9 cellular contexts compared by ENCODE assay signal in genomic region chr2:157492189-157492773, GRCh38. TPM values are rescaled to one million over a fixed set of nuclear protein-coding genes. Genes with fewer than 3 reads are reported as not detected.
DNase-seq lines count a peak whose midpoint lies in the region; ATAC-seq and TF ChIP-seq lines count a peak whose summit lies in the region.
"Had no signal": no experiment of that assay in that cellular context is flagged by ENCODE, and none has a peak within 500 bp of the region (broad histone marks: within the 10 kb centered on the region; RNA-seq: fewer than 3 reads in every experiment).

No MANE protein-coding gene starts in this region.

- H3K4me1 Mint-ChIP-seq in activated naive CD8-positive, alpha-beta T cell treated with anti-CD3 and anti-CD28 coated beads, Interleukin-2, amount 10 ng/mL, durations not matched to agents 7 days and 5 days: peaks cover 48% of the 10 kb centered on the region

- peak; percentile 81 for ATAC-seq in activated naive CD8-positive, alpha-beta T cell treated with anti-CD3 and anti-CD28 coated beads, Interleukin-2, amount 10 ng/mL, durations not matched to agents 7 days and 5 days (ENCODE audit: low read depth)
- ATAC-seq in heart left ventricle: peak in 3 of 4 donors; percentile 75 to 88 (median 85)

- no peaks in the 10 kb centered on the region for H3K4me1 ChIP-seq in heart left ventricle

- H3K27ac ChIP-seq in heart left ventricle: no peak overlapping the region
- H3K27ac ChIP-seq: skin epidermis had no signal

- intact Hi-C loops in heart left ventricle (cut with DNase I): loop anchor here in 8 of 10 donors (2.0 to 10.0 kb wide), 9 partner anchors 157 to 520 kb away; partner anchors contain the start of gene ERMN (in 3 of the 8)

- TF ChIP-seq CTCF in GM12874 (IDR thresholded peaks at IDR 0.05; ENCODE audit: insufficient read depth, low read depth, low read length): peak; percentile 74
- peak; percentile 53 to 80 (median 70) for TF ChIP-seq CTCF in heart left ventricle (IDR thresholded peaks at IDR 0.05)

- H3K9me3 ChIP-seq in MG63 (no peaks in the 10 kb centered on the region), heart left ventricle (no peaks in the 10 kb centered on the region)

- no peak overlapping the region for H3K4me3 Mint-ChIP-seq in activated naive CD8-positive, alpha-beta T cell treated with anti-CD3 and anti-CD28 coated beads, Interleukin-2, amount 10 ng/mL, durations not matched to agents 7 days and 5 days

- no peaks in the 10 kb centered on the region for H3K36me3 ChIP-seq in MG63
- H3K36me3 ChIP-seq in heart left ventricle: no peaks in the 10 kb centered on the region

- H3K36me3 Mint-ChIP-seq in activated naive CD8-positive, alpha-beta T cell treated with anti-CD3 and anti-CD28 coated beads, Interleukin-2, amount 10 ng/mL, durations not matched to agents 7 days and 5 days: no peaks in the 10 kb centered on the region

- no peak overlapping the region for H3K4me3 ChIP-seq in MG63
- no peak overlapping the region for H3K4me3 ChIP-seq in heart left ventricle
- H3K4me3 ChIP-seq: skin epidermis had no signal

- no peak overlapping the region for H3K27ac Mint-ChIP-seq in activated naive CD8-positive, alpha-beta T cell treated with anti-CD3 and anti-CD28 coated beads, Interleukin-2, amount 10 ng/mL, durations not matched to agents 7 days and 5 days

- 8 to 13% (median 11%) methylated on average over 5 of the region's 5 CpGs for WGBS in heart left ventricle, 4 donors

- DNase-seq in HCEC 1CT (peak; percentile 68), MG63 (peak; percentile 60), SKM-1 (lab: John Stamatoyannopoulos, UW; ENCODE audit: unreplicated experiment) (peak; percentile 39), heart left ventricle (peak; percentile 52 to 70 (median 64)), retina (peak; percentile 59), cerebellar nuclear complex (lab: John Stamatoyannopoulos, UW) (no peak)
- peak; percentile 59 for DNase-seq in activated naive CD8-positive, alpha-beta T cell treated with anti-CD3 and anti-CD28 coated beads, Interleukin-2, amount 10 ng/mL, durations not matched to agents 7 days and 5 days

- no peak for TF ChIP-seq POLR2A in heart left ventricle (IDR thresholded peaks at IDR 0.05)

- POLR2A ChIA-PET in activated naive CD8-positive, alpha-beta T cell treated with anti-CD3 and anti-CD28 coated beads, Interleukin-2, amount 10 ng/mL, durations not matched to agents 7 days and 5 days (lab: Charles Lee): interaction anchor here (0.9 to 1.2 kb wide), 3 partner anchors 48 to 64 kb away, joined by 3 to 5 read pairs (median 5); partner anchors contain the start of gene CYTIP

- no peaks in the 10 kb centered on the region for H3K27me3 ChIP-seq in MG63
- H3K27me3 ChIP-seq in heart left ventricle: no peaks in the 10 kb centered on the region

- no peaks in the 10 kb centered on the region for H3K9me3 Mint-ChIP-seq in activated naive CD8-positive, alpha-beta T cell treated with anti-CD3 and anti-CD28 coated beads, Interleukin-2, amount 10 ng/mL, durations not matched to agents 7 days and 5 days

- no peaks in the 10 kb centered on the region for H3K27me3 Mint-ChIP-seq in activated naive CD8-positive, alpha-beta T cell treated with anti-CD3 and anti-CD28 coated beads, Interleukin-2, amount 10 ng/mL, durations not matched to agents 7 days and 5 days

RNA-seq across cellular contexts. Expression of gene CYTIP, which starts 48.4 kb away (rescaled TPM):
- not detected in 2 replicates for total RNA-seq in MG63 (2014; rRNA removed; shearing (Covaris generic); ENCODE audit: low replicate concordance)
- 100 to 1,000 TPM; 233 to 238 TPM for total RNA-seq in activated naive CD8-positive, alpha-beta T cell treated with anti-CD3 and anti-CD28 coated beads, Interleukin-2, amount 10 ng/mL, durations not matched to agents 7 days and 5 days
- total RNA-seq in heart left ventricle: 10 to 100 TPM in 1 of 9 donors, 1 to 10 TPM in 6, under 1 TPM in 2; 0.53 to 12.0 (median 1.5) TPM
- polyA plus RNA-seq in heart left ventricle: under 1 TPM; 0.38 to 1.00 TPM

Comparison
In these comparisons a context has a peak if more than half of its experiments do, and no peak if none do; other contexts are left out.
1. DNase-seq: peak in HCEC 1CT (single experiment), MG63 (single experiment), SKM-1 (single experiment), activated naive CD8-positive, alpha-beta T cell treated with anti-CD3 and anti-CD28 coated beads, Interleukin-2, amount 10 ng/mL, durations not matched to agents 7 days and 5 days (single experiment), heart left ventricle (5 of 5) and retina (single experiment); none in cerebellar nuclear complex (0 of 2).
2. RNA of gene CYTIP, which starts 48.4 kb away (total RNA-seq): 233 to 238 TPM in activated naive CD8-positive, alpha-beta T cell treated with anti-CD3 and anti-CD28 coated beads, Interleukin-2, amount 10 ng/mL, durations not matched to agents 7 days and 5 days; 0.53 to 12.0 TPM in heart left ventricle and not detected in MG63; every median in the first group is over 10 times any median in the second.